ENCODE assay signal across 8 cellular contexts in the genomic region with DNA sequence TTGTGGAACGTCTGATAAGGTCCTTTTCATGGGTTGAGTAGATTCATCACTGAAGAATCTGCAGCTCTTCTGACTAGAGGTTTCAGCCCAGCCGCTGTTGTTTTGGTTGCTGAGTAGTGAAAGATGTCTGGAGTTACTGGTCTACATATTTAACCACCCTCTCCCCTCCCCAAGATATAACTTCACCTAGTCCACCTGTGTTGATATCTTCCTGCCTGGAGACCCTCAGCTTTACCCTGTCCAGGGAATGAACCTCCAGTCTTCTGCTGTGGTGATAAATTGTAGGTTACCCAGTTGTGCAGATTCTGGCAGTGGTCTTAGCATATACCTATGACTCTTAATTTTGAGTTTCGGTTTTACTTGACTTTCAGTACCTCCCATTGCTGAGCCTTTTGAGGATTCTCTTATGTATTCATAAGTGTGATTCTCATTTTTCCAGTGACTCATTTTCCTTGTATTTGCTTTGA.
DNase-seq lines count a peak whose midpoint lies in the region; ATAC-seq lines count a peak whose summit lies in the region.

No MANE protein-coding gene starts in this region.

- ATAC-seq in GM21367 (IDR thresholded peaks at IDR 0.05; ENCODE audit: unreplicated experiment): peak; percentile 91
- ATAC-seq in HG03565 (IDR thresholded peaks at IDR 0.05; ENCODE audit: unreplicated experiment): peak; percentile 94

- DNase-seq in ACHN (peak; percentile 42), NCI-H2171 (lab: John Stamatoyannopoulos, UW) (no peak), LoVo (ENCODE audit: low spot score) (no peak), Kasumi-1 (lab: John Stamatoyannopoulos, UW) (no peak)
- DNase-seq in activated naive CD8-positive, alpha-beta T cell treated with anti-CD3 and anti-CD28 coated beads, Interleukin-2, amount 50 U/mL, for 16 hours (ENCODE audit: low read depth, low spot score): peak; percentile 0
- peak; percentile 52 for DNase-seq in stimulated activated naive CD4-positive, alpha-beta T cell treated with Interleukin-2 at 50 U/mL for 16 hours (lab: John Stamatoyannopoulos, UW)

- in situ Hi-C loops in ACHN (cut with HindIII; ENCODE audit: low pct_ligation_motif_present, low pct_unique_long_range_greater_than_20kb, low sequenced_read_pairs): no loop called here

Comparison
In these comparisons a context has a peak if more than half of its experiments do, and no peak if none do; other contexts are left out.
1. DNase-seq: peak in ACHN (single experiment), activated naive CD8-positive, alpha-beta T cell treated with anti-CD3 and anti-CD28 coated beads, Interleukin-2, amount 50 U/mL, for 16 hours (single experiment) and stimulated activated naive CD4-positive, alpha-beta T cell treated with Interleukin-2 at 50 U/mL for 16 hours (single experiment); none in NCI-H2171 (single experiment), LoVo (single experiment) and Kasumi-1 (0 of 2).